ENCODE assay signal across 9 cellular contexts in genomic region chr18:62420513-62421209, GRCh38.
A peak's percentile ranks its signal among the peaks of the same experiment; 100 is the strongest.
DNase-seq lines count a peak whose midpoint lies in the region; ATAC-seq and TF ChIP-seq lines count a peak whose summit lies in the region.
"Had no signal": no experiment of that assay in that cellular context is flagged by ENCODE, and none has a peak within 500 bp of the region (broad histone marks: within the 10 kb centered on the region; RNA-seq: fewer than 3 reads in every experiment).

No MANE protein-coding gene starts in this region.

- no peaks in the 10 kb centered on the region for H3K27me3 Mint-ChIP-seq in activated T-helper 1 cell treated with anti-CD3 and anti-CD28 coated beads, Interleukin-12 subunit alpha, Interleukin-12 subunit beta, Interleukin-2, Interleukin-4 antibody, amounts not matched to agents 30 ng/mL and 10 ng/mL and 1 ng/mL, durations not matched to agents 14 hours and 24 hours and 36 hours (ENCODE audit: insufficient read depth)

- H3K4me3 ChIP-seq in left ventricle myocardium inferior, result peak overlapping the region; percentile 43
- H3K4me3 ChIP-seq: cardiac muscle cell had no signal

- H3K4me1 ChIP-seq in left ventricle myocardium inferior, result peaks cover 19% of the 10 kb centered on the region

- peaks cover 13% of the 10 kb centered on the region for H3K36me3 Mint-ChIP-seq in activated T-helper 1 cell treated with anti-CD3 and anti-CD28 coated beads, Interleukin-12 subunit alpha, Interleukin-12 subunit beta, Interleukin-2, Interleukin-4 antibody, amounts not matched to agents 30 ng/mL and 10 ng/mL and 1 ng/mL, durations not matched to agents 14 hours and 24 hours and 36 hours (ENCODE audit: low read depth)

- peaks cover 16% of the 10 kb centered on the region for H3K9me3 Mint-ChIP-seq in activated T-helper 1 cell treated with anti-CD3 and anti-CD28 coated beads, Interleukin-12 subunit alpha, Interleukin-12 subunit beta, Interleukin-2, Interleukin-4 antibody, amounts not matched to agents 30 ng/mL and 10 ng/mL and 1 ng/mL, durations not matched to agents 14 hours and 24 hours and 36 hours

- no peaks in the 10 kb centered on the region for H3K27me3 ChIP-seq in left ventricle myocardium inferior (ENCODE audit: low read depth)
- H3K27me3 ChIP-seq: cardiac muscle cell had no signal

- no peaks in the 10 kb centered on the region for H3K36me3 ChIP-seq in left ventricle myocardium inferior
- H3K36me3 ChIP-seq: cardiac muscle cell had no signal

- H3K4me3 Mint-ChIP-seq in activated T-helper 1 cell treated with anti-CD3 and anti-CD28 coated beads, Interleukin-12 subunit alpha, Interleukin-12 subunit beta, Interleukin-2, Interleukin-4 antibody, amounts not matched to agents 30 ng/mL and 10 ng/mL and 1 ng/mL, durations not matched to agents 14 hours and 24 hours and 36 hours, result peak overlapping the region; percentile 71

- intact Hi-C loops in activated T-helper 1 cell treated with anti-CD3 and anti-CD28 coated beads, Interleukin-12 subunit alpha, Interleukin-12 subunit beta, Interleukin-2, Interleukin-4 antibody, amounts not matched to agents 30 ng/mL and 10 ng/mL and 1 ng/mL, durations not matched to agents 14 hours and 24 hours and 36 hours (cut with micrococcal nuclease), result loop anchor here (1.0 to 2.0 kb wide), 12 partner anchors 24 to 425 kb away; partner anchors contain the start of genes PHLPP1, PIGN, RELCH and TNFRSF11A
- intact Hi-C loops in left ventricle myocardium inferior (cut with micrococcal nuclease), result no loop called here

- H3K4me1 Mint-ChIP-seq in activated T-helper 1 cell treated with anti-CD3 and anti-CD28 coated beads, Interleukin-12 subunit alpha, Interleukin-12 subunit beta, Interleukin-2, Interleukin-4 antibody, amounts not matched to agents 30 ng/mL and 10 ng/mL and 1 ng/mL, durations not matched to agents 14 hours and 24 hours and 36 hours (ENCODE audit: low read depth), result peaks cover 58% of the 10 kb centered on the region

- DNase-seq in OCI-M1 (lab: John Stamatoyannopoulos, UW) (peak; percentile 92), left ventricle myocardium inferior (no peak), NCI-H510A treated with DMSO at 0.1 percent for 48 hours (lab: John Stamatoyannopoulos, UW) (no peak), NAMALWA (ENCODE audit: low spot score) (no peak)
- peak; percentile 70 for DNase-seq in activated T-helper 1 cell treated with anti-CD3 and anti-CD28 coated beads, Interleukin-12 subunit alpha, Interleukin-12 subunit beta, Interleukin-2, Interleukin-4 antibody, amounts not matched to agents 30 ng/mL and 10 ng/mL and 1 ng/mL, durations not matched to agents 14 hours and 24 hours and 36 hours (ENCODE audit: low spot score)
- DNase-seq in stimulated activated CD4-positive, alpha-beta T cell treated with anti-CD3 and anti-CD28 coated beads, TNF-alpha, amount 100 ng/mL, for 24 hours (ENCODE audit: low read depth in 3 of 3), result peak; percentile 51 to 61 (median 57)

- peak overlapping the region; percentile 99 for H3K27ac Mint-ChIP-seq in activated T-helper 1 cell treated with anti-CD3 and anti-CD28 coated beads, Interleukin-12 subunit alpha, Interleukin-12 subunit beta, Interleukin-2, Interleukin-4 antibody, amounts not matched to agents 30 ng/mL and 10 ng/mL and 1 ng/mL, durations not matched to agents 14 hours and 24 hours and 36 hours

- H3K9me3 ChIP-seq in left ventricle myocardium inferior (replicated peaks), result no peaks in the 10 kb centered on the region

- no peak for TF ChIP-seq CTCF in left ventricle myocardium inferior (IDR thresholded peaks at IDR 0.05; ENCODE audit: borderline replicate concordance)

- ATAC-seq in GM18499 (IDR thresholded peaks at IDR 0.05; ENCODE audit: insufficient read depth, unreplicated experiment) (peak; percentile 84), HG02840 (IDR thresholded peaks at IDR 0.05; ENCODE audit: low FRiP score, unreplicated experiment) (peak; percentile 96)

- H3K27ac ChIP-seq in left ventricle myocardium inferior (replicated peaks), result peak overlapping the region; percentile 67
- H3K27ac ChIP-seq: cardiac muscle cell had no signal

Comparison
In these comparisons a context has a peak if more than half of its experiments do, and no peak if none do; other contexts are left out.
1. DNase-seq: peak in OCI-M1 (single experiment), activated T-helper 1 cell treated with anti-CD3 and anti-CD28 coated beads, Interleukin-12 subunit alpha, Interleukin-12 subunit beta, Interleukin-2, Interleukin-4 antibody, amounts not matched to agents 30 ng/mL and 10 ng/mL and 1 ng/mL, durations not matched to agents 14 hours and 24 hours and 36 hours (single experiment) and stimulated activated CD4-positive, alpha-beta T cell treated with anti-CD3 and anti-CD28 coated beads, TNF-alpha, amount 100 ng/mL, for 24 hours (3 of 3); none in left ventricle myocardium inferior (single experiment), NCI-H510A treated with DMSO at 0.1 percent for 48 hours (single experiment) and NAMALWA (single experiment).